Comparison of ENCODE assay signal across 2 cellular contexts in the genomic region with DNA sequence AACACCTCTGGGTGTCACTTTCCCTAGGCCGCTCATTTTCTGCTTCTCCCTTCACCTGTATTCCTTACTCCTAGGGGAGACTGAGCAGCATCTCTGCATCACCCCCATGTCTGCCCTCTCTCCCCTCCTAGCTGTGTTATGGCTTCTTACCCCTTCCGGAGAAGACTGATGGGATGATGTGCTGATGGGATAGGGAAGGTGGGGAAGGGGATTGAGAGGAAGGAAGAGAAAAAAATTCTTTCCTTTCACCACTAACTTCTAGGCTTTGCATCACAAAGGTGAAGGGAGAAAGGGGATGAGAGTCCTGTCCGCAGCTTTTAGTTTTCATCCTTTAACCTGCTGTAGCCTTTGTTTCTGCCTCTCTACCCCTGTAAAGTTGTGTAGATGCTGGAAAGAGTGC.
TF ChIP-seq lines count a peak whose summit lies in the region.

No MANE protein-coding gene starts in this region.

TF ChIP-seq in GM23338, 12 proteins besides CTCF, POLR2A, EP300 and RAD21:
- TF ChIP-seq, protein P1, sequence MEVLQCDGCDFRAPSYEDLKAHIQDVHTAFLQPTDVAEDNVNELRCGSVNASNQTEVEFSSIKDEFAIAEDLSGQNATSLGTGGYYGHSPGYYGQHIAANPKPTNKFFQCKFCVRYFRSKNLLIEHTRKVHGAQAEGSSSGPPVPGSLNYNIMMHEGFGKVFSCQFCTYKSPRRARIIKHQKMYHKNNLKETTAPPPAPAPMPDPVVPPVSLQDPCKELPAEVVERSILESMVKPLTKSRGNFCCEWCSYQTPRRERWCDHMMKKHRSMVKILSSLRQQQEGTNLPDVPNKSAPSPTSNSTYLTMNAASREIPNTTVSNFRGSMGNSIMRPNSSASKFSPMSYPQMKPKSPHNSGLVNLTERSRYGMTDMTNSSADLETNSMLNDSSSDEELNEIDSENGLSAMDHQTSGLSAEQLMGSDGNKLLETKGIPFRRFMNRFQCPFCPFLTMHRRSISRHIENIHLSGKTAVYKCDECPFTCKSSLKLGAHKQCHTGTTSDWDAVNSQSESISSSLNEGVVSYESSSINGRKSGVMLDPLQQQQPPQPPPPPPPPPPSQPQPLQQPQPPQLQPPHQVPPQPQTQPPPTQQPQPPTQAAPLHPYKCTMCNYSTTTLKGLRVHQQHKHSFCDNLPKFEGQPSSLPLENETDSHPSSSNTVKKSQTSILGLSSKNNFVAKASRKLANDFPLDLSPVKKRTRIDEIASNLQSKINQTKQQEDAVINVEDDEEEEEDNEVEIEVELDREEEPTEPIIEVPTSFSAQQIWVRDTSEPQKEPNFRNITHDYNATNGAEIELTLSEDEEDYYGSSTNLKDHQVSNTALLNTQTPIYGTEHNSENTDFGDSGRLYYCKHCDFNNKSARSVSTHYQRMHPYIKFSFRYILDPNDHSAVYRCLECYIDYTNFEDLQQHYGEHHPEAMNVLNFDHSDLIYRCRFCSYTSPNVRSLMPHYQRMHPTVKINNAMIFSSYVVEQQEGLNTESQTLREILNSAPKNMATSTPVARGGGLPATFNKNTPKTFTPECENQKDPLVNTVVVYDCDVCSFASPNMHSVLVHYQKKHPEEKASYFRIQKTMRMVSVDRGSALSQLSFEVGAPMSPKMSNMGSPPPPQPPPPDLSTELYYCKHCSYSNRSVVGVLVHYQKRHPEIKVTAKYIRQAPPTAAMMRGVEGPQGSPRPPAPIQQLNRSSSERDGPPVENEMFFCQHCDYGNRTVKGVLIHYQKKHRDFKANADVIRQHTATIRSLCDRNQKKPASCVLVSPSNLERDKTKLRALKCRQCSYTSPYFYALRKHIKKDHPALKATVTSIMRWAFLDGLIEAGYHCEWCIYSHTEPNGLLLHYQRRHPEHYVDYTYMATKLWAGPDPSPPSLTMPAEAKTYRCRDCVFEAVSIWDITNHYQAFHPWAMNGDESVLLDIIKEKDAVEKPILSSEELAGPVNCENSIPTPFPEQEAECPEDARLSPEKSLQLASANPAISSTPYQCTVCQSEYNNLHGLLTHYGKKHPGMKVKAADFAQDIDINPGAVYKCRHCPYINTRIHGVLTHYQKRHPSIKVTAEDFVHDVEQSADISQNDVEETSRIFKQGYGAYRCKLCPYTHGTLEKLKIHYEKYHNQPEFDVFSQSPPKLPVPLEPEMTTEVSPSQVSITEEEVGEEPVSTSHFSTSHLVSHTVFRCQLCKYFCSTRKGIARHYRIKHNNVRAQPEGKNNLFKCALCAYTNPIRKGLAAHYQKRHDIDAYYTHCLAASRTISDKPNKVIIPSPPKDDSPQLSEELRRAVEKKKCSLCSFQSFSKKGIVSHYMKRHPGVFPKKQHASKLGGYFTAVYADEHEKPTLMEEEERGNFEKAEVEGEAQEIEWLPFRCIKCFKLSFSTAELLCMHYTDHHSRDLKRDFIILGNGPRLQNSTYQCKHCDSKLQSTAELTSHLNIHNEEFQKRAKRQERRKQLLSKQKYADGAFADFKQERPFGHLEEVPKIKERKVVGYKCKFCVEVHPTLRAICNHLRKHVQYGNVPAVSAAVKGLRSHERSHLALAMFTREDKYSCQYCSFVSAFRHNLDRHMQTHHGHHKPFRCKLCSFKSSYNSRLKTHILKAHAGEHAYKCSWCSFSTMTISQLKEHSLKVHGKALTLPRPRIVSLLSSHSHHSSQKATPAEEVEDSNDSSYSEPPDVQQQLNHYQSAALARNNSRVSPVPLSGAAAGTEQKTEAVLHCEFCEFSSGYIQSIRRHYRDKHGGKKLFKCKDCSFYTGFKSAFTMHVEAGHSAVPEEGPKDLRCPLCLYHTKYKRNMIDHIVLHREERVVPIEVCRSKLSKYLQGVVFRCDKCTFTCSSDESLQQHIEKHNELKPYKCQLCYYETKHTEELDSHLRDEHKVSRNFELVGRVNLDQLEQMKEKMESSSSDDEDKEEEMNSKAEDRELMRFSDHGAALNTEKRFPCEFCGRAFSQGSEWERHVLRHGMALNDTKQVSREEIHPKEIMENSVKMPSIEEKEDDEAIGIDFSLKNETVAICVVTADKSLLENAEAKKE (CRISPR knock-in tag; IDR thresholded peaks at IDR 0.05): peak; percentile 85
- TF ChIP-seq JUNB (IDR thresholded peaks at IDR 0.05; ENCODE audit: unreplicated experiment) (no peak), ZNF114 (CRISPR knock-in tag; IDR thresholded peaks at IDR 0.05) (no peak), POLR2AphosphoS5 (IDR thresholded peaks at IDR 0.05; ENCODE audit: low read depth) (peak; percentile 39; the same call in 1 of the 2 replicates), NANOG (IDR thresholded peaks at IDR 0.05; ENCODE audit: borderline replicate concordance) (peak; percentile 68; the same call in 1 of the 2 replicates), EZH2 (IDR thresholded peaks at IDR 0.05; ENCODE audit: low read depth, unreplicated experiment) (no peak)

TF ChIP-seq in SK-N-SH treated with all-trans-retinoic acid at 6 μM for 48 hours, 23 proteins besides CTCF, POLR2A, EP300 and RAD21 (continued from another document):
- no peak for TF ChIP-seq ARNTL (CRISPR knock-in tag; IDR thresholded peaks at IDR 0.05; ENCODE audit: borderline replicate concordance, low read depth)
- TF ChIP-seq PPARA (CRISPR knock-in tag; IDR thresholded peaks at IDR 0.05; ENCODE audit: borderline replicate concordance): no peak
- no peak for TF ChIP-seq RARB (CRISPR knock-in tag; IDR thresholded peaks at IDR 0.05)
- TF ChIP-seq ZFP30 (CRISPR knock-in tag; IDR thresholded peaks at IDR 0.05): no peak
- no peak for TF ChIP-seq TOX (CRISPR knock-in tag; IDR thresholded peaks at IDR 0.05; ENCODE audit: borderline replicate concordance)
